ENCODE assay signal across 15 cellular contexts in genomic region chr3:188656196-188656982, GRCh38.
DNase-seq lines count a peak whose midpoint lies in the region; ATAC-seq and TF ChIP-seq lines count a peak whose summit lies in the region.
"Had no signal": no experiment of that assay in that cellular context is flagged by ENCODE, and none has a peak within 500 bp of the region (broad histone marks: within the 10 kb centered on the region; RNA-seq: fewer than 3 reads in every experiment).

No MANE protein-coding gene starts in this region.

- H3K9me3 ChIP-seq in IMR-90 (ENCODE audit: control insufficient read depth, insufficient read depth, low read length): no peaks in the 10 kb centered on the region
- no peaks in the 10 kb centered on the region for H3K9me3 ChIP-seq in mammary epithelial cell (replicated peaks; ENCODE audit: insufficient read depth, low read length)
- H3K9me3 ChIP-seq: left ventricle myocardium inferior, vagina had no signal

- intact Hi-C loops in IMR-90 (cut with micrococcal nuclease): no loop called here
- intact Hi-C loops in mammary epithelial cell (cut with micrococcal nuclease): no loop called here

- TF ChIP-seq CTCF in IMR-90 (conservative IDR thresholded peaks at IDR 0.05; ENCODE audit: low read depth, low read length) (no peak), mammary epithelial cell (conservative IDR thresholded peaks at IDR 0.05 in 1 of 2, IDR thresholded peaks at IDR 0.05 in 1 of 2; ENCODE audit: extremely low read depth in 1 of 2, insufficient read depth in 1 of 2, low read depth in 1 of 2, low read length in 2 of 2) (no peak), mesothelial cell of epicardium (IDR thresholded peaks at IDR 0.05; ENCODE audit: unreplicated experiment) (no peak)

- no peak overlapping the region for H3K9ac ChIP-seq in IMR-90 (ENCODE audit: low read depth, low read length)
- H3K9ac ChIP-seq in mammary epithelial cell (ENCODE audit: insufficient read depth, low read length): no peak overlapping the region
- H3K9ac ChIP-seq: BLaER1 treated with 17β-estradiol and CSF1 and Interleukin-3, amounts not matched to agents 10 nM and 100 nM; parathyroid adenoma had no signal

- 0 out of 2 replicates have a peak overlapping the region, but pooled peaks have one; percentile 28 for H3K14ac ChIP-seq in IMR-90 (replicated peaks; ENCODE audit: low read depth, low read length)

- H3K4me2 ChIP-seq in IMR-90 (ENCODE audit: low read depth, low read length) (no peak overlapping the region), mammary epithelial cell (ENCODE audit: insufficient read depth, low read depth, low read length) (no peak overlapping the region)

- H3K9me1 ChIP-seq in IMR-90 (ENCODE audit: insufficient read depth, low read length): peaks cover 8% of the 10 kb centered on the region; the same call in 1 of the 2 replicates

- H3K36me3 ChIP-seq in IMR-90 (ENCODE audit: control insufficient read depth, insufficient read depth, low read length): no peaks in the 10 kb centered on the region; the same call in 1 of the 2 replicates
- no peaks in the 10 kb centered on the region for H3K36me3 ChIP-seq in mammary epithelial cell (ENCODE audit: insufficient read depth, low read length)
- H3K36me3 ChIP-seq: BLaER1 treated with 17β-estradiol and CSF1 and Interleukin-3, amounts not matched to agents 10 nM and 100 nM; left ventricle myocardium inferior; vagina had no signal

- 0 out of 2 replicates have a peak, but pooled peaks have one; percentile 17 for ATAC-seq in IMR-90 (ENCODE audit: low read depth)
- peak; percentile 66 for ATAC-seq in left lobe of liver
- ATAC-seq in HG03196 (IDR thresholded peaks at IDR 0.05; ENCODE audit: unreplicated experiment): no peak
- ATAC-seq: Panc1 had no signal

- CTCF ChIA-PET in IMR-90 (lab: Yijun Ruan, JAX): interaction anchor here (0.6 to 1.6 kb wide), 3 partner anchors 11 to 1731 kb away, joined by 3 to 4 read pairs (median 3); no protein-coding TSS in a partner anchor
- CTCF ChIA-PET in mammary epithelial cell (lab: Charles Lee; ENCODE audit: low non-redundant PET): interaction anchor here (0.8 kb wide), 1 partner anchor 235 kb away, joined by 4 read pairs; no protein-coding TSS in a partner anchor

- H3K36me3 Mint-ChIP-seq in mesothelial cell of epicardium: peaks cover under 1% of the 10 kb centered on the region

- H3K4me3 ChIP-seq in IMR-90 (ENCODE audit: insufficient read depth, low read depth, low read length) (no peak overlapping the region), mammary epithelial cell (replicated peaks in 1 of 3; ENCODE audit: insufficient read depth in 1 of 3, low read depth in 2 of 3, low read length in 3 of 3) (no peak overlapping the region)
- H3K4me3 ChIP-seq: BLaER1 treated with 17β-estradiol and CSF1 and Interleukin-3, amounts not matched to agents 10 nM and 100 nM; left ventricle myocardium inferior; vagina had no signal

- H3K4ac ChIP-seq in IMR-90 (ENCODE audit: low read depth, low read length): no peak overlapping the region

- no peak overlapping the region for H3K56ac ChIP-seq in IMR-90 (ENCODE audit: extremely low read depth, insufficient read depth, low read length)

- 0 out of 2 replicates have a peak overlapping the region, but pooled peaks have one; percentile 14 for H3K23ac ChIP-seq in IMR-90 (ENCODE audit: low read depth, low read length)

- no peaks in the 10 kb centered on the region for H3K79me2 ChIP-seq in mammary epithelial cell (ENCODE audit: insufficient read depth, low read length)
- H3K79me2 ChIP-seq: parathyroid adenoma had no signal

- H4K5ac ChIP-seq in IMR-90 (ENCODE audit: low read depth, low read length): no peak overlapping the region

- H2AK9ac ChIP-seq in IMR-90 (replicated peaks; ENCODE audit: low read depth, low read length, poor library complexity): no peak overlapping the region

- H3K4me1 ChIP-seq in IMR-90 (ENCODE audit: control insufficient read depth, insufficient read depth, low read length) (0 out of 2 replicates have a peak, but pooled peaks cover 1% of the 10 kb centered on the region), mammary epithelial cell (ENCODE audit: insufficient read depth, low read length) (peaks cover 6% of the 10 kb centered on the region)
- H3K4me1 ChIP-seq: parathyroid adenoma had no signal

- no peaks in the 10 kb centered on the region for H3K27me3 Mint-ChIP-seq in mesothelial cell of epicardium (ENCODE audit: low read depth)

- H2AK5ac ChIP-seq in IMR-90 (ENCODE audit: low read depth, low read length): no peak overlapping the region

- no peaks in the 10 kb centered on the region for H3K4me1 Mint-ChIP-seq in mesothelial cell of epicardium

- in situ Hi-C loops in IMR-90 (cut with MboI; ENCODE audit: low sequenced_read_pairs): no loop called here
- in situ Hi-C loops in mammary epithelial cell (cut with MboI; ENCODE audit: low sequenced_read_pairs in 2 of 2): no loop called here

- H4K20me1 ChIP-seq in IMR-90 (ENCODE audit: insufficient read depth, low read length): peaks cover 8% of the 10 kb centered on the region; the same call in 1 of the 2 replicates
- no peaks in the 10 kb centered on the region for H4K20me1 ChIP-seq in mammary epithelial cell (ENCODE audit: insufficient read depth, low read length)
- H4K20me1 ChIP-seq: BLaER1 treated with 17β-estradiol and CSF1 and Interleukin-3, amounts not matched to agents 10 nM and 100 nM had no signal

- no TSS peak for BruUV-seq in IMR-90 (replicated peaks; lab: Mats Ljungman, UMichigan)
- BruUV-seq in mammary epithelial cell (replicated peaks; lab: Mats Ljungman, UMichigan): no TSS peak

- DNase-seq in AG08395 (ENCODE audit: low spot score) (peak; percentile 49), IMR-90 (peak; percentile 61), mammary epithelial cell (peak; percentile 79), left lobe of liver (ENCODE audit: low spot score) (no peak), NCI-H146 treated with DMSO at 0.1 percent for 48 hours (lab: John Stamatoyannopoulos, UW; ENCODE audit: unreplicated experiment) (no peak), mesothelial cell of epicardium (ENCODE audit: low spot score in 2 of 2, unreplicated experiment in 2 of 2) (no peak)
- DNase-seq in effector CD4-positive, alpha-beta T cell: no peak
- DNase-seq: activated CD4-positive, alpha-beta T cell treated with anti-CD3 and anti-CD28 coated beads for 4 hours; left ventricle myocardium inferior; NCI-H1694 treated with DMSO at 0.1 percent for 48 hours had no signal

- WGBS in IMR-90 (ENCODE audit: extremely low coverage in 2 of 2, insufficient read length in 1 of 2), 2 experiments: 92% methylated on average over 2 of the region's 3 CpGs; no CpG with 5 or more reads in 1 of the 2 experiments
- 100% methylated on average over 3 of the region's 3 CpGs for WGBS in mammary epithelial cell (ENCODE audit: low coverage, missing lambda C conversion rate)

- H3K18ac ChIP-seq in IMR-90 (ENCODE audit: low read depth, low read length): no peak overlapping the region

- no peak for TF ChIP-seq RAD21 in IMR-90 (IDR thresholded peaks at IDR 0.05; ENCODE audit: low read length)

- H3K27ac Mint-ChIP-seq in mesothelial cell of epicardium: no peak overlapping the region

- H3K79me1 ChIP-seq in IMR-90 (ENCODE audit: low read depth in 1 of 2, low read length in 2 of 2): peaks cover 47 to 71% of the 10 kb centered on the region in 2 experiments

- POLR2A ChIA-PET in IMR-90 (lab: Charles Lee; ENCODE audit: unreplicated experiment): no interaction called here

- H3K27me3 ChIP-seq in IMR-90 (ENCODE audit: control insufficient read depth, insufficient read depth, low read length) (no peaks in the 10 kb centered on the region), mammary epithelial cell (ENCODE audit: insufficient read depth, low read length) (no peaks in the 10 kb centered on the region)
- H3K27me3 ChIP-seq: BLaER1 treated with 17β-estradiol and CSF1 and Interleukin-3, amounts not matched to agents 10 nM and 100 nM; vagina had no signal

- dilution Hi-C loops in IMR-90 (cut with HindIII; ENCODE audit: low sequenced_read_pairs, unreplicated experiment): no loop called here
- dilution Hi-C loops in mammary epithelial cell (cut with HindIII; ENCODE audit: low sequenced_read_pairs): no loop called here

- TF ChIP-seq POLR2A in IMR-90 (IDR thresholded peaks at IDR 0.05; ENCODE audit: low read depth, low read length): no peak

- H2BK15ac ChIP-seq in IMR-90 (ENCODE audit: low read depth, low read length): no peak overlapping the region

- H3K9me3 Mint-ChIP-seq in mesothelial cell of epicardium: peaks cover 3% of the 10 kb centered on the region

- no peak overlapping the region for H3K27ac ChIP-seq in IMR-90 (ENCODE audit: insufficient read depth, low read length)
- no peak overlapping the region for H3K27ac ChIP-seq in mammary epithelial cell (ENCODE audit: insufficient read depth, low read depth, low read length)
- H3K27ac ChIP-seq: left ventricle myocardium inferior, parathyroid adenoma, vagina had no signal

- H2AFZ ChIP-seq in IMR-90 (replicated peaks; ENCODE audit: low read length, poor library complexity) (no peak overlapping the region), mammary epithelial cell (ENCODE audit: low read depth, low read length) (no peak overlapping the region)
- H2AFZ ChIP-seq: parathyroid adenoma had no signal

- no peak overlapping the region for H4K8ac ChIP-seq in IMR-90 (ENCODE audit: low read depth in 2 of 2, low read length in 2 of 2)

- H3K4me3 Mint-ChIP-seq in mesothelial cell of epicardium: no peak overlapping the region

- H2BK20ac ChIP-seq in IMR-90 (ENCODE audit: low read depth, low read length): no peak overlapping the region

- no peak overlapping the region for H2BK5ac ChIP-seq in IMR-90 (ENCODE audit: low read depth, low read length, poor library complexity, severe bottlenecking)

- no peak overlapping the region for H4K91ac ChIP-seq in IMR-90 (ENCODE audit: insufficient read depth, low read depth, low read length)

- H2BK120ac ChIP-seq in IMR-90 (ENCODE audit: low read depth, low read length): no peak overlapping the region

TF ChIP-seq in IMR-90, 13 proteins besides CTCF, POLR2A, EP300 and RAD21:
- no peak for TF ChIP-seq MAFK (IDR thresholded peaks at IDR 0.05; ENCODE audit: low read depth, low read length)
- TF ChIP-seq SMC3 (IDR thresholded peaks at IDR 0.05; ENCODE audit: low read depth, low read length): no peak
- 0 out of 2 replicates have a peak, but pooled peaks have one; percentile 42 for TF ChIP-seq CEBPB (IDR thresholded peaks at IDR 0.05; ENCODE audit: low read depth, low read length)
- TF ChIP-seq USF2 (IDR thresholded peaks at IDR 0.05; ENCODE audit: low read depth, low read length): no peak

Comparison
In these comparisons a context has a peak if more than half of its experiments do, and no peak if none do; other contexts are left out.
1. DNase-seq: peak in AG08395 (single experiment), IMR-90 (single experiment) and mammary epithelial cell (single experiment); none in left lobe of liver (single experiment), NCI-H146 treated with DMSO at 0.1 percent for 48 hours (single experiment), mesothelial cell of epicardium (0 of 2) and effector CD4-positive, alpha-beta T cell (single experiment).